In the genomic region with DNA sequence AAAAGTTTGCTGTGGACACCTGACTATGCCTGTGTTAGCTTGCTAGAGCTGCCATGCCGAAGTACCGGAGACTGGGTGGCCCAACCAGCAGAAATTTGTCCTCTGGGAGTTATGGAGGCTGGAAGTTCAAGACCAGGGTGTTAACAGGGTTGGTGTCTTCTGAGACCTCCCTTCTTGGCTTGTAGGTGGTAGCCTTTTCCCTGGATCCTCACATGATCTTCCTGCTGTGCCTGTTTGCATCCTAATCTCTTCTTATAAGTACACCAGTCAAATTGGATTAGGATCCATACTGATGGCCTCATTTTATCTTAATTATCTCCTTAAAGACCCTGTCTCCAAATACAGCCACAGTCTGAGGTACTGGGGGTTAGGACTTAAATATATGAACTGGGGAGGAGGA, we compare ENCODE assay signal across 8 cellular contexts. TPM values are rescaled to one million over a fixed set of nuclear protein-coding genes. Genes with fewer than 3 reads are reported as not detected.
DNase-seq lines count a peak whose midpoint lies in the region; ATAC-seq, FAIRE-seq and TF ChIP-seq lines count a peak whose summit lies in the region.

No MANE protein-coding gene starts in this region.

- H3K4me3 ChIP-seq in HAP-1 (peak overlapping the region; percentile 82), right cardiac atrium (ENCODE audit: low read length) (peak overlapping the region; percentile 83), skeletal muscle satellite cell (ENCODE audit: low read length) (peak overlapping the region; percentile 100)

- peaks cover 17% of the 10 kb centered on the region for H3K36me3 ChIP-seq in HAP-1 (replicated peaks)
- H3K36me3 ChIP-seq in skeletal muscle satellite cell (ENCODE audit: insufficient read depth, low read length) = peaks cover 10% of the 10 kb centered on the region

- H3K9ac ChIP-seq in skeletal muscle satellite cell (ENCODE audit: low read depth, low read length) = peak overlapping the region; percentile 91

- H3K27me3 ChIP-seq in HAP-1 (ENCODE audit: low read depth) (no peaks in the 10 kb centered on the region), right cardiac atrium (ENCODE audit: control insufficient read depth, insufficient read depth) (no peaks in the 10 kb centered on the region), skeletal muscle satellite cell (ENCODE audit: control insufficient read depth, insufficient read depth, low read length) (peaks cover 14% of the 10 kb centered on the region)

- DNase-seq in HAP-1 (ENCODE audit: low spot score in 2 of 2) (no peak), right cardiac atrium (no peak), inferior parietal cortex (ENCODE audit: extremely low spot score) (no peak), GM10248 (ENCODE audit: extremely low spot score) (no peak), H54 (ENCODE audit: insufficient read length, low spot score) (no peak)

- TF ChIP-seq CTCF in VCaP (conservative IDR thresholded peaks at IDR 0.05) (no peak), GM10248 (IDR thresholded peaks at IDR 0.05; ENCODE audit: control extremely low read depth, extremely low read depth, low read depth, missing control alignments) (no peak)

- no peak for TF ChIP-seq POLR2A in H54 (IDR thresholded peaks at IDR 0.05; ENCODE audit: low read depth, low read length)

- peak overlapping the region; percentile 76; the same call in 1 of the 2 replicates for H3K27ac ChIP-seq in VCaP
- no peak overlapping the region for H3K27ac ChIP-seq in right cardiac atrium (ENCODE audit: low read length)

- H3K4me1 ChIP-seq in HAP-1 (no peaks in the 10 kb centered on the region), right cardiac atrium (ENCODE audit: control insufficient read depth, insufficient read depth, low read length) (peaks cover 3% of the 10 kb centered on the region), skeletal muscle satellite cell (ENCODE audit: control insufficient read depth, insufficient read depth, low read length) (peaks cover 17% of the 10 kb centered on the region)

- CTCF ChIA-PET in GM10248 (lab: Yijun Ruan, JAX) = interaction anchor here (0.8 to 1.4 kb wide), 2 partner anchors 495 to 633 kb away, joined by 3 read pairs; no protein-coding TSS in a partner anchor

- FAIRE-seq in H54 (lab: Jason Lieb, UNC) = no peak

- WGBS in right cardiac atrium = 77% methylated on average over 2 of the region's 2 CpGs

- in situ Hi-C loops in HAP-1 (cut with MboI; ENCODE audit: low sequenced_read_pairs) = no loop called here

- peak overlapping the region; percentile 90 for H3K4me2 ChIP-seq in skeletal muscle satellite cell (ENCODE audit: low read length)

- intact Hi-C loops in right cardiac atrium (cut with DNase I) = no loop called here

- H3K9me3 ChIP-seq in HAP-1 = no peaks in the 10 kb centered on the region
- H3K9me3 ChIP-seq in right cardiac atrium (ENCODE audit: control insufficient read depth, low read length) = no peaks in the 10 kb centered on the region
- no peaks in the 10 kb centered on the region for H3K9me3 ChIP-seq in skeletal muscle satellite cell (replicated peaks; ENCODE audit: low read length)

- ATAC-seq in right cardiac atrium (no peak), GM21723 (IDR thresholded peaks at IDR 0.05; ENCODE audit: unreplicated experiment) (no peak)

- POLR2A ChIA-PET in GM10248 (lab: Yijun Ruan, JAX) = no interaction called here

RNA-seq across cellular contexts. Expression of gene TMEM177, which starts 0.8 kb away (rescaled TPM):
- 10 to 100 TPM in 2 of 4 donors, 1 to 10 TPM in 2; 6.6 to 10.9 (median 9.9) TPM for total RNA-seq in right cardiac atrium
- 10.7 TPM for polyA plus RNA-seq in right cardiac atrium
- total RNA-seq in skeletal muscle satellite cell (2012; rRNA removed) = 12.9 and 17.7 TPM in 2 replicates
